ENCODE assay signal across 9 cellular contexts in genomic region chr3:9503283-9503682, GRCh38. TPM values are rescaled to one million over a fixed set of nuclear protein-coding genes. Genes with fewer than 3 reads are reported as not detected.
DNase-seq lines count a peak whose midpoint lies in the region; ATAC-seq, FAIRE-seq and TF ChIP-seq lines count a peak whose summit lies in the region.
"Had no signal": no experiment of that assay in that cellular context is flagged by ENCODE, and none has a peak within 500 bp of the region (broad histone marks: within the 10 kb centered on the region; RNA-seq: fewer than 3 reads in every experiment).

No MANE protein-coding gene starts in this region.

- H3K27ac Mint-ChIP-seq in progenitor cell of endocrine pancreas = no peak overlapping the region

- peak; percentile 32 for FAIRE-seq in urothelium cell line (lab: Jason Lieb, UNC)
- FAIRE-seq: islet of Langerhans had no signal

- H3K27me3 Mint-ChIP-seq in progenitor cell of endocrine pancreas = peaks cover 55% of the 10 kb centered on the region

- no peak overlapping the region for H3K4me3 Mint-ChIP-seq in progenitor cell of endocrine pancreas (ENCODE audit: low read depth)

- H3K4me3 ChIP-seq in KMS-11 (IDR thresholded peaks at IDR 0.05; ENCODE audit: insufficient read depth, low read depth, low read length) = no peak overlapping the region

- no peak overlapping the region for H3K9ac ChIP-seq in KMS-11

- H3K9me3 Mint-ChIP-seq in progenitor cell of endocrine pancreas (ENCODE audit: low read depth) = no peaks in the 10 kb centered on the region

- no peaks in the 10 kb centered on the region for H3K36me3 ChIP-seq in KMS-11 (ENCODE audit: insufficient read depth)

- H3K79me2 ChIP-seq in KMS-11 (ENCODE audit: insufficient read depth, low read depth) = no peaks in the 10 kb centered on the region

- no peak for ATAC-seq in HG02759 (IDR thresholded peaks at IDR 0.05; ENCODE audit: unreplicated experiment)

- H3K27ac ChIP-seq in KMS-11 = no peak overlapping the region

- no peaks in the 10 kb centered on the region for H3K27me3 ChIP-seq in KMS-11 (ENCODE audit: insufficient read depth, low read depth)

- H4K20me1 ChIP-seq in KMS-11 (ENCODE audit: insufficient read depth) = no peaks in the 10 kb centered on the region

- no peaks in the 10 kb centered on the region for H3K36me3 Mint-ChIP-seq in progenitor cell of endocrine pancreas (ENCODE audit: insufficient read depth)

- peak; percentile 86 for DNase-seq in SK-N-DZ (ENCODE audit: low spot score)
- peak; percentile 32 to 66 (median 58) for DNase-seq in activated naive CD4-positive, alpha-beta T cell (lab: John Stamatoyannopoulos, UW)
- peak; percentile 71 for DNase-seq in glomerular visceral epithelial cell (ENCODE audit: extremely low spot score)
- DNase-seq in progenitor cell of endocrine pancreas (ENCODE audit: low spot score, unreplicated experiment) = peak; percentile 79
- peak; percentile 68 for DNase-seq in urothelium cell line (ENCODE audit: low spot score)

- TF ChIP-seq CTCF in GM12872 (IDR thresholded peaks at IDR 0.05; ENCODE audit: insufficient read depth, low read depth, low read length) (peak; percentile 96), KMS-11 (conservative IDR thresholded peaks at IDR 0.05; ENCODE audit: low read depth, low read length) (peak; percentile 88), progenitor cell of endocrine pancreas (IDR thresholded peaks at IDR 0.05; ENCODE audit: unreplicated experiment) (peak; percentile 84)

- H3K4me1 Mint-ChIP-seq in progenitor cell of endocrine pancreas (ENCODE audit: low read depth) = peaks cover 3% of the 10 kb centered on the region

- no peak overlapping the region for H2AFZ ChIP-seq in KMS-11 (ENCODE audit: low read depth)

- H3K4me2 ChIP-seq in KMS-11 = no peak overlapping the region

- no peaks in the 10 kb centered on the region for H3K4me1 ChIP-seq in KMS-11 (ENCODE audit: low read depth, poor library complexity, severe bottlenecking)

RNA-seq across cellular contexts. Expression of gene LHFPL4, which starts 50.3 kb away (rescaled TPM):
- 19.2 and 24.0 TPM in 2 replicates for polyA plus RNA-seq in SK-N-DZ (2014; cell fraction: cytosol; rRNA removed)
- polyA plus RNA-seq in SK-N-DZ (2014; cell fraction: nucleus; rRNA removed) = 14.1 and 34.7 TPM in 2 replicates
- total RNA-seq in progenitor cell of endocrine pancreas = 0.55 and 0.64 TPM in 2 replicates
